8 cellular contexts compared by ENCODE assay signal in genomic region chr21:44303490-44303981, GRCh38. TPM values are rescaled to one million over a fixed set of nuclear protein-coding genes. Genes with fewer than 3 reads are reported as not detected.
DNase-seq lines count a peak whose midpoint lies in the region; ATAC-seq and TF ChIP-seq lines count a peak whose summit lies in the region.
"Had no signal": no experiment of that assay in that cellular context is flagged by ENCODE, and none has a peak within 500 bp of the region (broad histone marks: within the 10 kb centered on the region; RNA-seq: fewer than 3 reads in every experiment).

No MANE protein-coding gene starts in this region.

- TF ChIP-seq CTCF in left ventricle myocardium inferior (IDR thresholded peaks at IDR 0.05; ENCODE audit: borderline replicate concordance): no peak

- ATAC-seq in Right ventricle myocardium superior (ENCODE audit: poor library complexity) (no peak), HG03521 (IDR thresholded peaks at IDR 0.05; ENCODE audit: unreplicated experiment) (no peak), HG03097 (IDR thresholded peaks at IDR 0.05; ENCODE audit: low FRiP score, unreplicated experiment) (no peak)
- ATAC-seq: psoas muscle had no signal

- peak overlapping the region; percentile 63 for H3K27ac ChIP-seq in left ventricle myocardium inferior (replicated peaks)
- H3K27ac ChIP-seq: psoas muscle had no signal

- H3K4me1 ChIP-seq in left ventricle myocardium inferior: peaks cover 67% of the 10 kb centered on the region
- peaks cover 7% of the 10 kb centered on the region for H3K4me1 ChIP-seq in iPS-15b (ENCODE audit: control insufficient read depth, insufficient read depth, low read length)

- H3K36me3 ChIP-seq in left ventricle myocardium inferior: peaks cover 15% of the 10 kb centered on the region
- peaks cover 9% of the 10 kb centered on the region for H3K36me3 ChIP-seq in iPS-15b (ENCODE audit: control insufficient read depth, insufficient read depth, low read length)

- DNase-seq in left ventricle myocardium inferior (no peak), Right ventricle myocardium superior (no peak), ureter (ENCODE audit: low spot score) (peak; percentile 71)
- DNase-seq: psoas muscle had no signal

- no peak overlapping the region for H3K4me3 ChIP-seq in left ventricle myocardium inferior
- no peak overlapping the region for H3K4me3 ChIP-seq in iPS-15b (ENCODE audit: low read depth, low read length)
- H3K4me3 ChIP-seq: psoas muscle had no signal

- H3K9me3 ChIP-seq in left ventricle myocardium inferior (replicated peaks) (no peaks in the 10 kb centered on the region), iPS-15b (ENCODE audit: control insufficient read depth, insufficient read depth, low read length) (no peaks in the 10 kb centered on the region)
- H3K9me3 ChIP-seq: psoas muscle had no signal

- peak overlapping the region; percentile 65 for H3K9ac ChIP-seq in iPS-15b (ENCODE audit: low read depth, low read length)

- intact Hi-C loops in left ventricle myocardium inferior (cut with micrococcal nuclease) (no loop called here), Right ventricle myocardium superior (cut with DNase I) (no loop called here)

- H3K27me3 ChIP-seq in left ventricle myocardium inferior (ENCODE audit: low read depth): no peaks in the 10 kb centered on the region
- H3K27me3 ChIP-seq in iPS-15b (ENCODE audit: control insufficient read depth, insufficient read depth, low read length): no peaks in the 10 kb centered on the region

RNA-seq across cellular contexts. Expression of gene PFKL, which starts 3.7 kb away (rescaled TPM):
- total RNA-seq in left ventricle myocardium inferior (47.7 TPM), Right ventricle myocardium superior (42.7 TPM), ureter (163 TPM)

RNA-seq across cellular contexts. Expression of gene AIRE, which starts 17.9 kb away (rescaled TPM):
- total RNA-seq in left ventricle myocardium inferior: not detected
- not detected for total RNA-seq in Right ventricle myocardium superior
- not detected for total RNA-seq in ureter
- total RNA-seq: NCI-H460 had no signal

RNA-seq across cellular contexts. Expression of gene CFAP410, which starts 35.7 kb away (rescaled TPM):
- 12.0 TPM for total RNA-seq in left ventricle myocardium inferior
- 13.9 TPM for total RNA-seq in Right ventricle myocardium superior
- 20.2 TPM for total RNA-seq in ureter

RNA-seq across cellular contexts. Expression of gene DNMT3L, which starts 41.8 kb away (rescaled TPM):
- not detected for total RNA-seq in left ventricle myocardium inferior
- not detected for total RNA-seq in Right ventricle myocardium superior
- not detected for total RNA-seq in ureter
- total RNA-seq: NCI-H460, psoas muscle had no signal

RNA-seq across cellular contexts. Expression of gene TRPM2, which starts 49.9 kb away (rescaled TPM):
- 1.8 TPM for total RNA-seq in left ventricle myocardium inferior
- total RNA-seq in Right ventricle myocardium superior: 1.9 TPM
- 10.0 TPM for total RNA-seq in ureter
